Comparison of ENCODE assay signal across 8 cellular contexts in the genomic region with DNA sequence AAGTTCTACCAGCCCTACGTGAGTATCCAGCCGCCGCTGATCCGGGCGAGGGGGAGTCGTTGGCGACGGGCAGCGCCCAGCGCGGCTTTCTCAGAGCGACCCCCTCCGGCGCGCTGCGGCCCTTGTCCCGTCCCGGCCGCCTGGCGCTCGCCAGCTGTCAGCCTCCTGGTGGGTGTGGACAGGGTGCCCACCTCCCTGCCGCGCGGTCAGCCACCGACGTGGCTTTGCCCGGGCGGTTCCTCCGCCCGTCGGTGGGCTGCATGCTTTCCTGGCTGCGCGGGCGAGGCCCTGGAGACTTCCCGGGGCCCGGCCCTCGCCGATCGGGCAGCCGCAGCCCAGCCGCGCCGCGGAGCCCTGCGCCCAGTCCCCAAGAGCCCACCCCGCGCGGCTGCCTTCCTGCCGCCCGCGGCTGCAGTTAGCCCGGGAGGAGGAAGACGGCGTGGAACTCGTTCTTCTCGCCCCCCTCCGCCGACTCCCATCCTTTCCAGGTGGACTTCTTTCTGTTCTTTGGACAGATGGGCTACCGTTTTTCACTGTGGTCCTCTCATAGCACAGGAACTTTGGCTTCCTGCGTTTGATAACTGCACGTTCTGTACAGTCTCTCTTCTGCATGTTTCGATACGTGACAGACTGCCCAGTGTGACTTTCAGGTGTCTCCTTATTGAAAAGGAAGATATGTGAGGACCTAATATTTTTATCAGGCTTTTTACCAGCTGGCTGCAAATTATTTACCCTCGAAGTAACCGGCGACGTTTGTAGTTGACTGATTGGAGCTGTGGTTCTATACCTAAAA. TPM values are rescaled to one million over a fixed set of nuclear protein-coding genes. Genes with fewer than 3 reads are reported as not detected.
DNase-seq lines count a peak whose midpoint lies in the region; ATAC-seq and TF ChIP-seq lines count a peak whose summit lies in the region.

No MANE protein-coding gene starts in this region.

- peak overlapping the region; percentile 97 for H3K27ac Mint-ChIP-seq in Caco-2 (ENCODE audit: unreplicated experiment)
- H3K27ac Mint-ChIP-seq in activated naive CD8-positive, alpha-beta T cell treated with anti-CD3 and anti-CD28 coated beads for 36 hours, result peak overlapping the region; percentile 90

- peak; percentile 37 for ATAC-seq in GM19023 (IDR thresholded peaks at IDR 0.05; ENCODE audit: unreplicated experiment)
- ATAC-seq in HG03103 (IDR thresholded peaks at IDR 0.05; ENCODE audit: low read depth, unreplicated experiment), result peak; percentile 27

- peaks cover 7% of the 10 kb centered on the region for H3K36me3 Mint-ChIP-seq in Caco-2 (ENCODE audit: insufficient read depth, unreplicated experiment)
- peaks cover 9% of the 10 kb centered on the region for H3K36me3 Mint-ChIP-seq in activated naive CD8-positive, alpha-beta T cell treated with anti-CD3 and anti-CD28 coated beads for 36 hours

- H3K4me3 ChIP-seq in Caco-2 (ENCODE audit: low read depth, low read length) (peak overlapping the region; percentile 61), cardiac muscle cell (peak overlapping the region; percentile 71), parathyroid adenoma (ENCODE audit: low read depth, low read length) (peak overlapping the region; percentile 92)

- TF ChIP-seq CTCF in Caco-2 (IDR thresholded peaks at IDR 0.05; ENCODE audit: insufficient read depth in 1 of 2, low read depth in 1 of 2, low read length in 1 of 2, severe bottlenecking in 1 of 2, unreplicated experiment in 1 of 2) (peak in 1 of 2 experiments; percentile 49), cardiac muscle cell (IDR thresholded peaks at IDR 0.05; ENCODE audit: low read depth, low read length) (peak; percentile 18), parathyroid adenoma (IDR thresholded peaks at IDR 0.05) (peak; percentile 27)

- peak overlapping the region; percentile 85 for H3K4me2 ChIP-seq in parathyroid adenoma (ENCODE audit: low read length)

- DNase-seq in Caco-2, result peak in 1 of 2 experiments; percentile 84
- DNase-seq in NCI-H748 treated with DMSO at 0.1 percent for 48 hours (lab: John Stamatoyannopoulos, UW), result peak; percentile 52
- no peak for DNase-seq in activated naive CD8-positive, alpha-beta T cell treated with anti-CD3 and anti-CD28 coated beads for 36 hours
- peak in 1 of 2 donors; percentile 92 for DNase-seq in cardiac muscle cell (ENCODE audit: low read depth in 1 of 2, low spot score in 1 of 2)
- DNase-seq in posterior vena cava (ENCODE audit: low spot score), result no peak

- no peaks in the 10 kb centered on the region for H3K27me3 ChIP-seq in Caco-2 (replicated peaks; ENCODE audit: control insufficient read depth, insufficient read depth, low read length)
- no peaks in the 10 kb centered on the region for H3K27me3 ChIP-seq in cardiac muscle cell
- H3K27me3 ChIP-seq in parathyroid adenoma (ENCODE audit: control insufficient read depth, insufficient read depth, low read length), result no peaks in the 10 kb centered on the region

- no peaks in the 10 kb centered on the region for H3K9me3 Mint-ChIP-seq in Caco-2 (ENCODE audit: unreplicated experiment)
- H3K9me3 Mint-ChIP-seq in activated naive CD8-positive, alpha-beta T cell treated with anti-CD3 and anti-CD28 coated beads for 36 hours, result no peaks in the 10 kb centered on the region

- no peaks in the 10 kb centered on the region for H3K36me3 ChIP-seq in Caco-2 (ENCODE audit: control insufficient read depth, insufficient read depth, low read length)
- H3K36me3 ChIP-seq in cardiac muscle cell, result peaks cover 4% of the 10 kb centered on the region
- H3K36me3 ChIP-seq in parathyroid adenoma (ENCODE audit: control insufficient read depth, insufficient read depth, low read length), result no peaks in the 10 kb centered on the region

- peak overlapping the region; percentile 96 for H3K27ac ChIP-seq in cardiac muscle cell
- peak overlapping the region; percentile 92 for H3K27ac ChIP-seq in parathyroid adenoma

- H3K9ac ChIP-seq in parathyroid adenoma, result peak overlapping the region; percentile 55

- H3K9me3 ChIP-seq in Caco-2 (no peaks in the 10 kb centered on the region), cardiac muscle cell (ENCODE audit: low read depth) (no peaks in the 10 kb centered on the region), parathyroid adenoma (ENCODE audit: control insufficient read depth, low read length) (no peaks in the 10 kb centered on the region)

- intact Hi-C loops in Caco-2 (cut with micrococcal nuclease; ENCODE audit: unreplicated experiment) (loop anchor here (1.0 to 5.0 kb wide), 4 partner anchors 8 to 300 kb away; partner anchors contain the start of genes COMMD10 and FEM1C), posterior vena cava (cut with DNase I) (no loop called here)

- H3K79me2 ChIP-seq in parathyroid adenoma, result peaks cover 23% of the 10 kb centered on the region

- no TSS peak for BruUV-seq in Caco-2 (replicated peaks; lab: Mats Ljungman, UMichigan)

- POLR2A ChIA-PET in Caco-2 (lab: Charles Lee), result interaction anchor here (0.5 kb wide), 1 partner anchor 137 kb away, joined by 3 read pairs; no protein-coding TSS in a partner anchor

- peak overlapping the region; percentile 95 for H3K4me3 Mint-ChIP-seq in Caco-2 (ENCODE audit: unreplicated experiment)
- peak overlapping the region; percentile 95 for H3K4me3 Mint-ChIP-seq in activated naive CD8-positive, alpha-beta T cell treated with anti-CD3 and anti-CD28 coated beads for 36 hours

- H3K4me1 ChIP-seq in Caco-2 (peaks cover 41% of the 10 kb centered on the region), cardiac muscle cell (ENCODE audit: low read depth) (peaks cover 14% of the 10 kb centered on the region), parathyroid adenoma (no peaks in the 10 kb centered on the region)

- CTCF ChIA-PET in Caco-2 (lab: Charles Lee), result interaction anchor here (0.6 kb wide), 1 partner anchor 11 kb away, joined by 3 read pairs; no protein-coding TSS in a partner anchor

- H2AFZ ChIP-seq in parathyroid adenoma, result peak overlapping the region; percentile 93

- H3K27me3 Mint-ChIP-seq in Caco-2 (ENCODE audit: insufficient read depth, unreplicated experiment), result no peaks in the 10 kb centered on the region
- no peaks in the 10 kb centered on the region for H3K27me3 Mint-ChIP-seq in activated naive CD8-positive, alpha-beta T cell treated with anti-CD3 and anti-CD28 coated beads for 36 hours

- H3K4me1 Mint-ChIP-seq in Caco-2 (ENCODE audit: low read depth, unreplicated experiment), result peaks cover 20% of the 10 kb centered on the region
- H3K4me1 Mint-ChIP-seq in activated naive CD8-positive, alpha-beta T cell treated with anti-CD3 and anti-CD28 coated beads for 36 hours, result peaks cover 49% of the 10 kb centered on the region

RNA-seq across cellular contexts. Expression of gene AP3S1, which starts 0.6 kb away (rescaled TPM):
- total RNA-seq in Caco-2 (2022), result 104 and 106 TPM in 2 replicates
- 10 to 100 TPM; 91.7 to 96.8 TPM for total RNA-seq in activated naive CD8-positive, alpha-beta T cell treated with anti-CD3 and anti-CD28 coated beads for 36 hours
- 45.5 and 62.5 TPM in 2 replicates for total RNA-seq in cardiac muscle cell
- polyA plus RNA-seq in cardiac muscle cell, result 86.6 and 88.1 TPM in 2 replicates
- total RNA-seq in posterior vena cava, result 10 to 100 TPM; 91.0 to 92.1 TPM

RNA-seq across cellular contexts. Expression of gene ATG12, which starts 0.9 kb away (rescaled TPM):
- total RNA-seq in Caco-2 (2022), result 46.8 and 47.5 TPM in 2 replicates
- total RNA-seq in activated naive CD8-positive, alpha-beta T cell treated with anti-CD3 and anti-CD28 coated beads for 36 hours, result 10 to 100 TPM; 33.4 to 36.4 TPM
- total RNA-seq in cardiac muscle cell, result 31.4 and 31.6 TPM in 2 replicates
- 60.8 and 86.3 TPM in 2 replicates for polyA plus RNA-seq in cardiac muscle cell
- 10 to 100 TPM; 41.2 to 42.0 TPM for total RNA-seq in posterior vena cava

RNA-seq across cellular contexts. Expression of gene CDO1, which starts 25.8 kb away (rescaled TPM):
- total RNA-seq in Caco-2 (2022) (not detected in 2 replicates), cardiac muscle cell (19.0 and 27.1 TPM in 2 replicates), posterior vena cava (1 to 10 TPM; 4.1 to 6.4 TPM)
- total RNA-seq in activated naive CD8-positive, alpha-beta T cell treated with anti-CD3 and anti-CD28 coated beads for 36 hours, result under 1 TPM; 0.37 to 0.56 TPM
- polyA plus RNA-seq in cardiac muscle cell, result 14.5 and 16.1 TPM in 2 replicates
